Comparison of ENCODE assay signal across 8 cellular contexts in genomic region chr2:134207589-134208209, GRCh38.
DNase-seq lines count a peak whose midpoint lies in the region; ATAC-seq and TF ChIP-seq lines count a peak whose summit lies in the region.

No MANE protein-coding gene starts in this region.

- H3K79me2 ChIP-seq in parathyroid adenoma: peaks cover 6% of the 10 kb centered on the region

- no peaks in the 10 kb centered on the region for H3K36me3 ChIP-seq in parathyroid adenoma (ENCODE audit: control insufficient read depth, insufficient read depth, low read length)

- no peak overlapping the region for H2AFZ ChIP-seq in parathyroid adenoma

- peak; percentile 77 for ATAC-seq in HG02623 (IDR thresholded peaks at IDR 0.05; ENCODE audit: unreplicated experiment)

- peaks cover 17% of the 10 kb centered on the region for H3K4me1 ChIP-seq in parathyroid adenoma

- H3K27ac ChIP-seq in parathyroid adenoma: no peak overlapping the region

- peak; percentile 71 for TF ChIP-seq CTCF in GM12874 (IDR thresholded peaks at IDR 0.05; ENCODE audit: insufficient read depth, low read depth, low read length)
- TF ChIP-seq CTCF in parathyroid adenoma (IDR thresholded peaks at IDR 0.05): peak; percentile 78

- no peak overlapping the region for H3K9ac ChIP-seq in parathyroid adenoma

- H3K27me3 ChIP-seq in parathyroid adenoma (ENCODE audit: control insufficient read depth, insufficient read depth, low read length): no peaks in the 10 kb centered on the region

- H3K9me3 ChIP-seq in parathyroid adenoma (ENCODE audit: control insufficient read depth, low read length): no peaks in the 10 kb centered on the region

- H3K4me3 ChIP-seq in parathyroid adenoma (ENCODE audit: low read depth, low read length): no peak overlapping the region

- DNase-seq in NCI-H69 (lab: John Stamatoyannopoulos, UW) (peak; percentile 55), fibroblast of gingiva (ENCODE audit: low read depth) (peak; percentile 33), NCI-H774 (lab: John Stamatoyannopoulos, UW) (no peak), NCI-H187 treated with DMSO at 0.1 percent for 48 hours (lab: John Stamatoyannopoulos, UW) (no peak)
- peak; percentile 72 for DNase-seq in activated CD8-positive, alpha-beta memory T cell treated with anti-CD3 and anti-CD28 coated beads, Interleukin-2, amount 50 U/mL, for 48 hours

- no peak overlapping the region for H3K4me2 ChIP-seq in parathyroid adenoma (ENCODE audit: low read length)

Comparison
In these comparisons a context has a peak if more than half of its experiments do, and no peak if none do; other contexts are left out.
1. DNase-seq: peak in NCI-H69 (single experiment), activated CD8-positive, alpha-beta memory T cell treated with anti-CD3 and anti-CD28 coated beads, Interleukin-2, amount 50 U/mL, for 48 hours (single experiment) and fibroblast of gingiva (single experiment); none in NCI-H774 (single experiment) and NCI-H187 treated with DMSO at 0.1 percent for 48 hours (single experiment).